19 cellular contexts compared by ENCODE assay signal in the genomic region with DNA sequence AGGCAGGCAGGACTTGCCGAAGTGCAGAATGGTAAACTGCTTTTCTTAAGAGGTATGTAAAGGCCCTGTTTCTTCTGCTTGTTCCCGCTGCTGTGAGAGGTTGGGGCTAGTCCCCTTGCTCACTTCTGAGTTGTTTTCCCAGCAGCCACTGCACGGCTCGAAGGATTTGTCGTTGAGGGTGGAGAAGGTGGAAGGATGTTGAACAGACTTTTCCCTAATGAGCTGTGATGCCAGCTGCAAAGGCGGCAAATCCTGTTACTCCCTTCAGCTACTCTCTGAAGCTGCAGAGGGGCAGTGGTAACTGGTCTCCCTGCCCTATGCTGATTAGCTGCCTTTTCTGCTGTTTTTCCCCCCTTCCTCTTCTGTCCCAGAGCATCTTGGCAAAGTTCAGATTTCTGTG.
DNase-seq lines count a peak whose midpoint lies in the region; ATAC-seq and TF ChIP-seq lines count a peak whose summit lies in the region.
"Had no signal": no experiment of that assay in that cellular context is flagged by ENCODE, and none has a peak within 500 bp of the region (broad histone marks: within the 10 kb centered on the region; RNA-seq: fewer than 3 reads in every experiment).

No MANE protein-coding gene starts in this region.

- H3K4me3 ChIP-seq in neuronal stem cell (ENCODE audit: low read length in 2 of 2): peak overlapping the region in 1 of 2 donors; percentile 21
- H3K4me3 ChIP-seq: heart left ventricle had no signal

- H3K27ac ChIP-seq in neuronal stem cell (replicated peaks; ENCODE audit: low read length): peak overlapping the region; percentile 91

- DNase-seq in ELF-1 (ENCODE audit: low read depth, low spot score) (peak; percentile 28), NCI-H524 treated with DMSO at 0.1 percent for 48 hours (lab: John Stamatoyannopoulos, UW) (peak; percentile 48), endothelial cell (ENCODE audit: low spot score) (peak; percentile 7), neuronal stem cell (ENCODE audit: low spot score) (peak; percentile 74), GDM1 (lab: John Stamatoyannopoulos, UW) (no peak)
- no peak for DNase-seq in stimulated activated naive CD4-positive, alpha-beta T cell (lab: John Stamatoyannopoulos, UW)
- DNase-seq: heart left ventricle; immature natural killer cell; left ventricle myocardium superior; NCI-H1092; NCI-H1930; NCI-H510A; stimulated activated CD4-positive, alpha-beta T cell treated with anti-CD3 and anti-CD28 coated beads, Interleukin-2, amount 100 ng/mL, for 24 hours; stimulated activated naive B cell treated with anti-CD40 and anti-IgM and Interleukin-4, amounts not matched to agents 10 μg/mL and 1 μg/mL and 100 μg/mL, for 72 hours had no signal

- no peak overlapping the region for H4K91ac ChIP-seq in neuronal stem cell (ENCODE audit: low read depth, low read length, poor library complexity)

- no peak for TF ChIP-seq CTCF in endothelial cell (IDR thresholded peaks at IDR 0.05; ENCODE audit: unreplicated experiment)

- H3K36me3 Mint-ChIP-seq in endothelial cell (ENCODE audit: low read depth, unreplicated experiment): peaks cover 4% of the 10 kb centered on the region
- H3K36me3 Mint-ChIP-seq: activated naive CD4-positive, alpha-beta T cell treated with anti-CD3 and anti-CD28 coated beads, Interleukin-2, amount 50 U/mL, for 72 hours; immature natural killer cell; stimulated activated naive B cell treated with anti-CD40 and anti-IgM and Interleukin-4, amounts not matched to agents 10 μg/mL and 1 μg/mL and 100 μg/mL, for 72 hours had no signal

- peak overlapping the region; percentile 3 for H2AFZ ChIP-seq in neuronal stem cell (ENCODE audit: low read length)

- no peak overlapping the region for H3K14ac ChIP-seq in neuronal stem cell (ENCODE audit: low read length)

- H3K9me3 Mint-ChIP-seq in endothelial cell (ENCODE audit: unreplicated experiment): no peaks in the 10 kb centered on the region
- H3K9me3 Mint-ChIP-seq: activated naive CD4-positive, alpha-beta T cell treated with anti-CD3 and anti-CD28 coated beads, Interleukin-2, amount 50 U/mL, for 72 hours; activated T-helper 1 cell treated with anti-CD3 and anti-CD28 coated beads, Interleukin-12 subunit alpha, Interleukin-12 subunit beta, Interleukin-2, Interleukin-4 antibody, amounts not matched to agents 30 ng/mL and 10 ng/mL and 1 ng/mL, durations not matched to agents 14 hours and 24 hours and 36 hours; immature natural killer cell; stimulated activated naive B cell treated with anti-CD40 and anti-IgM and Interleukin-4, amounts not matched to agents 10 μg/mL and 1 μg/mL and 100 μg/mL, for 72 hours had no signal

- no peak overlapping the region for H2AK5ac ChIP-seq in neuronal stem cell (ENCODE audit: low read depth, low read length)

- no peak overlapping the region for H3K4me3 Mint-ChIP-seq in endothelial cell (ENCODE audit: unreplicated experiment)
- H3K4me3 Mint-ChIP-seq: activated T-helper 1 cell treated with anti-CD3 and anti-CD28 coated beads, Interleukin-12 subunit alpha, Interleukin-12 subunit beta, Interleukin-2, Interleukin-4 antibody, amounts not matched to agents 30 ng/mL and 10 ng/mL and 1 ng/mL, durations not matched to agents 14 hours and 24 hours and 36 hours; immature natural killer cell; stimulated activated naive B cell treated with anti-CD40 and anti-IgM and Interleukin-4, amounts not matched to agents 10 μg/mL and 1 μg/mL and 100 μg/mL, for 72 hours had no signal

- H2BK120ac ChIP-seq in neuronal stem cell (ENCODE audit: low read depth, low read length): no peak overlapping the region

- H3K36me3 ChIP-seq in neuronal stem cell (replicated peaks in 1 of 2; ENCODE audit: control insufficient read depth in 2 of 2, insufficient read depth in 2 of 2, low read length in 2 of 2): peaks cover 0 to 22% of the 10 kb centered on the region in 2 donors
- H3K36me3 ChIP-seq: heart left ventricle had no signal

- no peak overlapping the region for H2BK5ac ChIP-seq in neuronal stem cell (ENCODE audit: low read length)

- H3K4me2 ChIP-seq in neuronal stem cell (ENCODE audit: insufficient read depth, low read length, poor library complexity, severe bottlenecking): peak overlapping the region; percentile 47

- no peak overlapping the region for H2BK12ac ChIP-seq in neuronal stem cell (ENCODE audit: low read length)

- H3K9me3 ChIP-seq in neuronal stem cell (replicated peaks in 1 of 2; ENCODE audit: control insufficient read depth in 2 of 2, insufficient read depth in 1 of 2, low read depth in 1 of 2, low read length in 2 of 2): no peaks in the 10 kb centered on the region
- H3K9me3 ChIP-seq: heart left ventricle had no signal

- H3K18ac ChIP-seq in neuronal stem cell (ENCODE audit: low read length): no peak overlapping the region

- no peaks in the 10 kb centered on the region for H3K27me3 ChIP-seq in neuronal stem cell (ENCODE audit: control insufficient read depth in 3 of 3, insufficient read depth in 3 of 3, low read depth in 1 of 3, low read length in 3 of 3)
- H3K27me3 ChIP-seq: heart left ventricle had no signal

- H2BK15ac ChIP-seq in neuronal stem cell (ENCODE audit: low read length): no peak overlapping the region

- ATAC-seq in HG03354 (IDR thresholded peaks at IDR 0.05; ENCODE audit: poor library complexity, severe bottlenecking, unreplicated experiment) (no peak), GM21515 (IDR thresholded peaks at IDR 0.05; ENCODE audit: unreplicated experiment) (no peak)
- ATAC-seq: activated CD4-positive, CD25-positive, alpha-beta regulatory T cell treated with anti-CD3 and anti-CD28 coated beads, Interleukin-2, amount 50 U/mL, for 24 hours; activated naive CD4-positive, alpha-beta T cell treated with anti-CD3 and anti-CD28 coated beads, Interleukin-2, amount 50 U/mL, for 72 hours; stimulated activated naive B cell treated with anti-CD40 and anti-IgM and Interleukin-4, amounts not matched to agents 10 μg/mL and 1 μg/mL and 100 μg/mL, for 72 hours had no signal

- H3K4me1 Mint-ChIP-seq in endothelial cell (ENCODE audit: unreplicated experiment): peaks cover 36% of the 10 kb centered on the region
- H3K4me1 Mint-ChIP-seq: immature natural killer cell; stimulated activated naive B cell treated with anti-CD40 and anti-IgM and Interleukin-4, amounts not matched to agents 10 μg/mL and 1 μg/mL and 100 μg/mL, for 72 hours had no signal

- H3K27me3 Mint-ChIP-seq in endothelial cell (ENCODE audit: unreplicated experiment): peaks cover 3% of the 10 kb centered on the region

- H3K23ac ChIP-seq in neuronal stem cell (ENCODE audit: low read depth, low read length, poor library complexity): no peak overlapping the region

- H3K27ac Mint-ChIP-seq in endothelial cell (ENCODE audit: unreplicated experiment): peak overlapping the region; percentile 49
- H3K27ac Mint-ChIP-seq: activated naive CD4-positive, alpha-beta T cell treated with anti-CD3 and anti-CD28 coated beads, Interleukin-2, amount 50 U/mL, for 72 hours; activated T-helper 1 cell treated with anti-CD3 and anti-CD28 coated beads, Interleukin-12 subunit alpha, Interleukin-12 subunit beta, Interleukin-2, Interleukin-4 antibody, amounts not matched to agents 30 ng/mL and 10 ng/mL and 1 ng/mL, durations not matched to agents 14 hours and 24 hours and 36 hours; immature natural killer cell; stimulated activated naive B cell treated with anti-CD40 and anti-IgM and Interleukin-4, amounts not matched to agents 10 μg/mL and 1 μg/mL and 100 μg/mL, for 72 hours had no signal

- H3K9ac ChIP-seq in neuronal stem cell (ENCODE audit: low read depth, low read length, poor library complexity): no peak overlapping the region

- no CpG with 5 or more reads among the region's 6 CpGs for WGBS in neuronal stem cell (ENCODE audit: extremely low coverage in 2 of 2, insufficient read length in 2 of 2, insufficient replicate concordance in 1 of 2), 2 donors

- no peak overlapping the region for H4K8ac ChIP-seq in neuronal stem cell (ENCODE audit: low read depth, low read length)

- peaks cover 36 to 43% of the 10 kb centered on the region in 2 donors for H3K4me1 ChIP-seq in neuronal stem cell (ENCODE audit: control insufficient read depth in 2 of 2, insufficient read depth in 1 of 2, low read depth in 1 of 2, low read length in 2 of 2)

- no peak overlapping the region for H3K4ac ChIP-seq in neuronal stem cell (ENCODE audit: low read length)

- no peaks in the 10 kb centered on the region for H3K79me1 ChIP-seq in neuronal stem cell (ENCODE audit: low read depth, low read length)

Comparison
In these comparisons a context has a peak if more than half of its experiments do, and no peak if none do; other contexts are left out.
1. DNase-seq: peak in ELF-1 (single experiment), NCI-H524 treated with DMSO at 0.1 percent for 48 hours (single experiment), endothelial cell (single experiment) and neuronal stem cell (single experiment); none in GDM1 (single experiment) and stimulated activated naive CD4-positive, alpha-beta T cell (0 of 6).